In genomic region chr18:12948055-12948804, GRCh38 we compare ENCODE assay signal across 8 cellular contexts. TPM values are rescaled to one million over a fixed set of nuclear protein-coding genes. Genes with fewer than 3 reads are reported as not detected.
DNase-seq lines count a peak whose midpoint lies in the region; ATAC-seq and TF ChIP-seq lines count a peak whose summit lies in the region.

No MANE protein-coding gene starts in this region.

- peak overlapping the region; percentile 58 to 64 (median 64) for H3K4me3 ChIP-seq in right lobe of liver

- DNase-seq in NCI-H748 (lab: John Stamatoyannopoulos, UW; ENCODE audit: unreplicated experiment) = peak; percentile 95
- DNase-seq in activated CD4-positive, alpha-beta T cell treated with anti-CD3 and anti-CD28 coated beads, Interleukin-2, amount 50 U/mL, for 4 hours = peak; percentile 99
- peak; percentile 97 for DNase-seq in dermis blood vessel endothelial cell
- peak; percentile 98 for DNase-seq in right lobe of liver
- DNase-seq in stimulated activated CD4-positive, alpha-beta T cell treated with anti-CD3 and anti-CD28 coated beads, Interleukin-4, amount 100 ng/mL, for 1 hour = peak; percentile 98

- TF ChIP-seq CTCF in C4-2B (conservative IDR thresholded peaks at IDR 0.05) = no peak
- TF ChIP-seq CTCF in right lobe of liver (IDR thresholded peaks at IDR 0.05) = no peak

- peak; percentile 71 for TF ChIP-seq POLR2A in right lobe of liver (IDR thresholded peaks at IDR 0.05)

- intact Hi-C loops in right lobe of liver (cut with DNase I) = no loop called here

- no peaks in the 10 kb centered on the region for H3K27me3 ChIP-seq in right lobe of liver

- whole genome bisulfite sequencing in right lobe of liver (ENCODE audit: insufficient coverage, low coverage, low lambda C conversion rate, missing lambda C conversion rate) = 10% methylated on average over 4 of the region's 81 CpGs

- H3K36me3 ChIP-seq in right lobe of liver = no peaks in the 10 kb centered on the region

- ATAC-seq in GM19328 (IDR thresholded peaks at IDR 0.05; ENCODE audit: unreplicated experiment) = peak; percentile 72
- ATAC-seq in HG03460 (IDR thresholded peaks at IDR 0.05; ENCODE audit: unreplicated experiment) = peak; percentile 73
- ATAC-seq in right lobe of liver = peak; percentile 73 to 86 (median 82)

- H3K27ac ChIP-seq in C4-2B (peak overlapping the region; percentile 78), right lobe of liver (peak overlapping the region; percentile 71 to 82 (median 82))

- peaks cover 0 to 24% (median 4%) of the 10 kb centered on the region in 4 donors for H3K4me1 ChIP-seq in right lobe of liver

- H3K9me3 ChIP-seq in right lobe of liver = no peaks in the 10 kb centered on the region

RNA-seq across cellular contexts. Expression of gene SEH1L, which starts 0.4 kb away (rescaled TPM):
- total RNA-seq in dermis blood vessel endothelial cell (63.0 and 84.0 TPM in 2 replicates), right lobe of liver (10 to 100 TPM; 14.6 to 30.3 (median 20.9) TPM)

RNA-seq across cellular contexts. Expression of gene CEP192, which starts 42.9 kb away (rescaled TPM):
- total RNA-seq in dermis blood vessel endothelial cell (34.0 and 43.6 TPM in 2 replicates), right lobe of liver (1 to 10 TPM; 7.5 to 9.1 (median 8.3) TPM)

Comparison
In these comparisons a context has a peak if more than half of its experiments do, and no peak if none do; other contexts are left out.
1. Peak in every context shown above with its lines: DNase-seq, ATAC-seq, H3K4me3 ChIP-seq and H3K27ac ChIP-seq.